31 cellular contexts compared by ENCODE assay signal in genomic region chr13:109644956-109645355, GRCh38.
"Had no signal": no experiment of that assay in that cellular context is flagged by ENCODE, and none has a peak within 500 bp of the region (broad histone marks: within the 10 kb centered on the region; RNA-seq: fewer than 3 reads in every experiment).

No MANE protein-coding gene starts in this region.

- H3K36me3 ChIP-seq: brain microvascular endothelial cell, gastrocnemius medialis, heart left ventricle had no signal

- H3K27ac Mint-ChIP-seq: activated CD4-positive, alpha-beta memory T cell treated with anti-CD3 and anti-CD28 coated beads, Interleukin-2, amount 10 ng/mL, durations not matched to agents 7 days and 5 days; activated CD4-positive, alpha-beta T cell treated with anti-CD3 and anti-CD28 coated beads, Interleukin-2, amount 10 ng/mL, durations not matched to agents 7 days and 5 days; activated naive CD8-positive, alpha-beta T cell; activated T-cell treated with anti-CD3 and anti-CD28 coated beads, Interleukin-2, amount 50 U/mL, for 24 hours; activated T-cell treated with anti-CD3 and anti-CD28 coated beads, Interleukin-2, amount 50 U/mL, for 72 hours; activated T-helper 17 cell treated with anti-CD3 and anti-CD28 coated beads, Interleukin-2, amount 50 U/mL, for 72 hours; dendritic cell treated with granulocyte-macrophage colony-stimulating factor and Interleukin-4, amounts not matched to agents 40 ng/mL and 50 ng/mL, for 4 days; endodermal cell; WTC11 had no signal

- H3K27me3 ChIP-seq: brain microvascular endothelial cell, foreskin keratinocyte, gastrocnemius medialis had no signal

- H3K27me3 Mint-ChIP-seq: activated naive CD8-positive, alpha-beta T cell; central memory CD8-positive, alpha-beta T cell; dendritic cell treated with granulocyte-macrophage colony-stimulating factor and Interleukin-4, amounts not matched to agents 40 ng/mL and 50 ng/mL, for 4 days had no signal

- H3K4me3 ChIP-seq: coronary artery, dorsolateral prefrontal cortex, gastrocnemius medialis, heart left ventricle had no signal

- H3K4me1 ChIP-seq: gastrocnemius medialis had no signal

- ATAC-seq: activated T-cell treated with anti-CD3 and anti-CD28 coated beads, Interleukin-2, amount 50 U/mL, for 72 hours; activated T-helper 17 cell treated with anti-CD3 and anti-CD28 coated beads, Interleukin-2, amount 50 U/mL, for 72 hours; esophagus mucosa; foreskin keratinocyte; gastrocnemius medialis; heart left ventricle; WTC11 had no signal

- H3K4me1 Mint-ChIP-seq: activated CD4-positive, alpha-beta memory T cell treated with anti-CD3 and anti-CD28 coated beads, Interleukin-2, amount 10 ng/mL, durations not matched to agents 7 days and 5 days; activated CD4-positive, alpha-beta T cell treated with anti-CD3 and anti-CD28 coated beads, Interleukin-2, amount 10 ng/mL, durations not matched to agents 7 days and 5 days; activated T-helper 17 cell treated with anti-CD3 and anti-CD28 coated beads, Interleukin-2, amount 50 U/mL, for 72 hours; central memory CD8-positive, alpha-beta T cell; WTC11 had no signal

- DNase-seq: activated CD4-positive, alpha-beta memory T cell treated with anti-CD3 and anti-CD28 coated beads, Interleukin-2, amount 10 ng/mL, durations not matched to agents 7 days and 5 days; activated CD4-positive, alpha-beta T cell treated with anti-CD3 and anti-CD28 coated beads for 1 hour; activated CD4-positive, alpha-beta T cell treated with anti-CD3 and anti-CD28 coated beads for 4 hours; activated CD4-positive, alpha-beta T cell treated with anti-CD3 and anti-CD28 coated beads, Interleukin-2, amount 10 ng/mL, durations not matched to agents 7 days and 5 days; activated CD4-positive, alpha-beta T cell treated with anti-CD3 and anti-CD28 coated beads, Interleukin-2, amount 50 U/mL, for 4 hours; activated CD8-positive, alpha-beta memory T cell treated with anti-CD3 and anti-CD28 coated beads, Interleukin-2, amount 50 U/mL, for 48 hours; activated effector memory CD4-positive, alpha-beta T cell treated with Interleukin-2 at 50 U/mL for 16 hours; activated gamma-delta T cell treated with Interleukin-2 at 50 U/mL for 16 hours; activated naive CD4-positive, alpha-beta T cell treated with anti-CD3 and anti-CD28 coated beads, Interleukin-2, amount 50 U/mL, for 16 hours; activated naive CD4-positive, alpha-beta T cell treated with Interleukin-2 at 50 U/mL for 16 hours; activated T-cell treated with anti-CD3 and anti-CD28 coated beads for 4 hours; activated T-cell treated with anti-CD3 and anti-CD28 coated beads, Interleukin-2, amount 50 U/mL, for 24 hours; activated T-cell treated with anti-CD3 and anti-CD28 coated beads, Interleukin-2, amount 50 U/mL, for 72 hours; amniotic stem cell; anterior cingulate cortex; brain microvascular endothelial cell; dorsolateral prefrontal cortex; effector memory CD4-positive, alpha-beta T cell; endodermal cell; foreskin keratinocyte; gastrocnemius medialis; glutamatergic neuron; heart left ventricle; T-helper 2 cell had no signal

- H3K27ac ChIP-seq: brain microvascular endothelial cell, coronary artery, dorsolateral prefrontal cortex, foreskin keratinocyte, gastrocnemius medialis had no signal

- H3K4me3 Mint-ChIP-seq: activated CD4-positive, alpha-beta memory T cell treated with anti-CD3 and anti-CD28 coated beads, Interleukin-2, amount 10 ng/mL, durations not matched to agents 7 days and 5 days; activated CD4-positive, alpha-beta T cell treated with anti-CD3 and anti-CD28 coated beads, Interleukin-2, amount 10 ng/mL, durations not matched to agents 7 days and 5 days; activated naive CD8-positive, alpha-beta T cell; activated T-cell treated with anti-CD3 and anti-CD28 coated beads, Interleukin-2, amount 50 U/mL, for 24 hours; activated T-cell treated with anti-CD3 and anti-CD28 coated beads, Interleukin-2, amount 50 U/mL, for 72 hours; activated T-helper 17 cell treated with anti-CD3 and anti-CD28 coated beads, Interleukin-2, amount 50 U/mL, for 72 hours; central memory CD8-positive, alpha-beta T cell; dendritic cell treated with granulocyte-macrophage colony-stimulating factor and Interleukin-4, amounts not matched to agents 40 ng/mL and 50 ng/mL, for 4 days; endodermal cell; WTC11 had no signal
